Comparison of ENCODE assay signal across 8 cellular contexts in the genomic region with DNA sequence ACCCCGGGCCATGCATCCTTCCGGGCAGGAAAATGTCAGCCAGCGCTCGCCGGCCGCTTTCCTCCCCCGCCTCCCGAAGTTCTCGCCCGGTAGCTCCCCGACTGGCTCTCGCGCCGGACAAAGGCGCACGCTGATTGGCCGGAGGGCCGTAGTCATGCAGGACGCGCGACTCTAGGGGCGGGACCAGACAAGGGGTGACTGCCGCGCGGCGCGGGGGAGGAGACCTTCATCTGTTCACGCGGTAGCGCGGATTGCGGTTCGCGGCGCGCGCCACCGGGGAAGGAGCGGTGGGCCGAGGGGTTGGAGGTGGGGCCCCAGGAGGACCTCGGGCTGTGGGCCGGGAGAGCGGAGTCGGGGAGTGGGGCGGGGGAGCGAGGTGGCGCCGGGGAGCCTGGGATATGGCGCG. TPM values are rescaled to one million over a fixed set of nuclear protein-coding genes. Genes with fewer than 3 reads are reported as not detected.
DNase-seq lines count a peak whose midpoint lies in the region; ATAC-seq, FAIRE-seq and TF ChIP-seq lines count a peak whose summit lies in the region.

A gene (plus strand): TSS at position 221 of the 406 bp plus-strand sequence. CDS start 178 bp downstream, at position 399.

- intact Hi-C loops in Right ventricle myocardium superior (cut with DNase I) = no loop called here
- intact Hi-C loops in pancreas (cut with DNase I) = no loop called here
- intact Hi-C loops in tibial artery (cut with DNase I; ENCODE audit: low total_unique reads) = loop anchor here (10.0 kb wide), 2 partner anchors 63 to 157 kb away; a partner anchor contains a TSS

- H3K9me3 ChIP-seq in pancreas = no peaks in the 10 kb centered on the region
- no peaks in the 10 kb centered on the region for H3K9me3 ChIP-seq in tibial artery

- peak; percentile 74; the same call in 1 of the 2 replicates for TF ChIP-seq POLR2A in GM12892 (IDR thresholded peaks at IDR 0.05; ENCODE audit: low read depth, low read length)

- peak; percentile 96 for DNase-seq in GM12892 (ENCODE audit: insufficient read length)
- DNase-seq in NCI-H1436 (lab: John Stamatoyannopoulos, UW) = peak; percentile 97
- peak; percentile 94 for DNase-seq in SW480 (ENCODE audit: low spot score)
- peak; percentile 86 for DNase-seq in activated naive CD8-positive, alpha-beta T cell treated with anti-CD3 and anti-CD28 coated beads, Interleukin-2, amount 50 U/mL, for 16 hours (ENCODE audit: low read depth, low spot score)
- DNase-seq in Right ventricle myocardium superior = peak; percentile 99
- DNase-seq in pancreas = peak; percentile 95 to 98 (median 96)
- peak; percentile 98 for DNase-seq in tibial artery

- H3K4me1 ChIP-seq in pancreas (peaks cover 0 to 17% (median 13%) of the 10 kb centered on the region in 3 donors), tibial artery (peaks cover 0 to 27% (median 19%) of the 10 kb centered on the region in 4 donors)

- TF ChIP-seq CTCF in pancreas (IDR thresholded peaks at IDR 0.05) (no peak), tibial artery (IDR thresholded peaks at IDR 0.05) (no peak)

- 1% methylated on average over 41 to 50 of the region's 50 CpGs for WGBS in pancreas, 2 donors

- H3K27me3 ChIP-seq in pancreas (no peaks in the 10 kb centered on the region), tibial artery (no peaks in the 10 kb centered on the region)

- ATAC-seq in HG02840 (IDR thresholded peaks at IDR 0.05; ENCODE audit: low FRiP score, unreplicated experiment) (peak; percentile 95), Right ventricle myocardium superior (ENCODE audit: poor library complexity) (peak; percentile 100), pancreas (peak; percentile 99 to 100 (median 100))

- H3K27ac ChIP-seq in pancreas (peak within 1 kb of the TSS; percentile 46 to 75 (median 70)), tibial artery (peak within 1 kb of the TSS; percentile 88 to 89)

- no peaks in the 10 kb centered on the region for H3K36me3 ChIP-seq in pancreas
- no peaks in the 10 kb centered on the region for H3K36me3 ChIP-seq in tibial artery

- H3K4me3 ChIP-seq in pancreas (peak within 1 kb of the TSS; percentile 84 to 92 (median 87)), tibial artery (peak within 1 kb of the TSS; percentile 89 to 96)

- peak; percentile 97 for FAIRE-seq in GM12892 (lab: Jason Lieb, UNC)
- FAIRE-seq in pancreas (lab: Jason Lieb, UNC) = no peak

RNA-seq across cellular contexts. Expression of the gene that starts here (rescaled TPM):
- 23.4 TPM for polyA plus RNA-seq in GM12892 (2012; ENCODE audit: missing spikeins)
- total RNA-seq in Right ventricle myocardium superior (0.78 TPM), pancreas (1 to 10 TPM; 1.4 to 5.6 (median 3.5) TPM)
- 1 to 10 TPM; 2.2 to 4.0 TPM for polyA plus RNA-seq in pancreas

Comparison
In these comparisons a context has a peak if more than half of its experiments do, and no peak if none do; other contexts are left out.
1. Peak in every context shown above with its lines: DNase-seq, ATAC-seq, H3K4me3 ChIP-seq and H3K27ac ChIP-seq.
2. Peak in DNase-seq and ATAC-seq in Right ventricle myocardium superior; RNA of the gene not detected or under 1 TPM.